ENCODE assay signal across 7 cellular contexts in the genomic region with DNA sequence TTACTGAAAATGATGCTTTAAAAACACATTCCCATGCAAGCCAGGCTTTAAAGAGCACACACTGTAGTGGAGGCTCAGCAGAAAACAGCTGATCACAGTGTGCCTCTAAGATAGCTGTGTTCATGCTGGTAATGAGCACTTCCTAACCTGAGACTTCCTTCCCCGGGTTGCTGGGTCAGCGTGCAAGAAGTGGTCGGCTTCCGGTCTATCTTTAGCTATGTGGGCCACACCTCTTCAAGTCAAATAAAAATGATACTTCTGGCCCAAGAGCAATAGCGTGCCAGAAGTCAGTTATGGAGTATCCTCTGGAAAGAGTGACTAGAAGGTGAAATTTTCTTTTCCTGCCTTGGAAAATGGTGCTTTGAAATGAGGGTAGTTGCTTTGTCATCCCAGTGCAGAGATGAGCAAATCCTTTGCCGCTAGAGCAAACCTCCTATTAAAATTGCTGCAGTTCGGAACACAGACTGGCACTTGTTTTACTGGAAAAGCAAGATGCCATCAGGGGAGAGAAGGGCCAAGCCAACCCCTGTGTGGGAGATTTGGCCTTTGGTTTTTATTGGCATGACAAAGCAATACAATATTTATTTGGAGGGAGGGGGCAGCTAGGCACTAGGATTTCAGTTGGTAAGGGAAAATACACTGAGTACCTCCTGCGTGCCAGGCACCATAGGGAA.
DNase-seq lines count a peak whose midpoint lies in the region; ATAC-seq and TF ChIP-seq lines count a peak whose summit lies in the region.

No MANE protein-coding gene starts in this region.

- WGBS in hepatocyte (ENCODE audit: low lambda C conversion rate, missing lambda C conversion rate): 58% methylated on average over 8 of the region's 8 CpGs
- WGBS in stomach, 5 donors: 14 to 25% (median 23%) methylated on average over 8 of the region's 8 CpGs

- H3K36me3 Mint-ChIP-seq in HFFc6 (ENCODE audit: low read depth): peaks cover 23% of the 10 kb centered on the region

- H3K27ac Mint-ChIP-seq in HFFc6: peak overlapping the region; percentile 16

- H3K4me2 ChIP-seq in hepatocyte: peak overlapping the region; percentile 50

- no peak for TF ChIP-seq EP300 in stomach (IDR thresholded peaks at IDR 0.05)

- no peaks in the 10 kb centered on the region for H3K27me3 Mint-ChIP-seq in HFFc6 (ENCODE audit: insufficient read depth)

- H3K36me3 ChIP-seq in hepatocyte (replicated peaks; ENCODE audit: insufficient read depth, low read depth) (no peaks in the 10 kb centered on the region), stomach (peaks cover 22 to 33% (median 30%) of the 10 kb centered on the region in 4 donors)

- no peaks in the 10 kb centered on the region for H3K27me3 ChIP-seq in hepatocyte
- no peaks in the 10 kb centered on the region for H3K27me3 ChIP-seq in stomach

- peaks cover 78% of the 10 kb centered on the region for H4K20me1 ChIP-seq in hepatocyte (ENCODE audit: insufficient read depth, poor library complexity, severe bottlenecking)

- no peak for TF ChIP-seq POLR2A in stomach (IDR thresholded peaks at IDR 0.05)

- H3K27ac ChIP-seq in VCaP: peak overlapping the region; percentile 96
- H3K27ac ChIP-seq in hepatocyte: peak overlapping the region; percentile 90
- peak overlapping the region; percentile 48 to 81 (median 57) for H3K27ac ChIP-seq in stomach

- H3K79me2 ChIP-seq in hepatocyte: peaks cover 92% of the 10 kb centered on the region

- peaks cover 54% of the 10 kb centered on the region for H3K4me1 Mint-ChIP-seq in HFFc6 (ENCODE audit: low read depth)

- H3K9me2 ChIP-seq in hepatocyte (replicated peaks; ENCODE audit: insufficient read depth): no peaks in the 10 kb centered on the region

- DNase-seq in HFFc6: no peak
- DNase-seq in hepatocyte (ENCODE audit: low spot score): peak; percentile 57
- DNase-seq in stomach: no peak
- DNase-seq in GDM1 (lab: John Stamatoyannopoulos, UW): no peak
- no peak for DNase-seq in A172 (ENCODE audit: low spot score)

- TF ChIP-seq CTCF in HFFc6 (IDR thresholded peaks at IDR 0.05) (no peak), VCaP (conservative IDR thresholded peaks at IDR 0.05) (no peak), hepatocyte (IDR thresholded peaks at IDR 0.05; ENCODE audit: poor library complexity) (no peak), stomach (IDR thresholded peaks at IDR 0.05) (no peak)

- intact Hi-C loops in stomach (cut with DNase I; ENCODE audit: low total_unique reads): no loop called here

- no peak overlapping the region for H2AFZ ChIP-seq in hepatocyte

- ATAC-seq in GM21717 (IDR thresholded peaks at IDR 0.05; ENCODE audit: unreplicated experiment): no peak

- H3K4me3 Mint-ChIP-seq in HFFc6: no peak overlapping the region

- H3K4me3 ChIP-seq in hepatocyte (no peak overlapping the region), stomach (no peak overlapping the region)

- no peaks in the 10 kb centered on the region for H3K9me3 Mint-ChIP-seq in HFFc6

- H3K4me1 ChIP-seq in hepatocyte (ENCODE audit: insufficient read depth) (peaks cover 40% of the 10 kb centered on the region), stomach (peaks cover 22 to 59% (median 38%) of the 10 kb centered on the region in 4 donors)

- H3K9me3 ChIP-seq in hepatocyte (ENCODE audit: low read depth) (no peaks in the 10 kb centered on the region), stomach (no peaks in the 10 kb centered on the region)
